Comparison of ENCODE assay signal across 17 cellular contexts in genomic region chr4:150087007-150087406, GRCh38. TPM values are rescaled to one million over a fixed set of nuclear protein-coding genes. Genes with fewer than 3 reads are reported as not detected.
DNase-seq lines count a peak whose midpoint lies in the region; ATAC-seq, FAIRE-seq and TF ChIP-seq lines count a peak whose summit lies in the region.
"Had no signal": no experiment of that assay in that cellular context is flagged by ENCODE, and none has a peak within 500 bp of the region (broad histone marks: within the 10 kb centered on the region; RNA-seq: fewer than 3 reads in every experiment).

No MANE protein-coding gene starts in this region.

- no peak overlapping the region for H3K27ac ChIP-seq in prostate gland
- H3K27ac ChIP-seq: C4-2B had no signal

- WGBS in prostate gland: 50% methylated on average over 4 of the region's 4 CpGs

- intact Hi-C loops in prostate gland (cut with DNase I): no loop called here

- no peaks in the 10 kb centered on the region for H3K4me1 ChIP-seq in prostate gland (replicated peaks)

- TF ChIP-seq RAD21 in Ishikawa (IDR thresholded peaks at IDR 0.05; ENCODE audit: low read depth): no peak

- TF ChIP-seq EP300 in Ishikawa (IDR thresholded peaks at IDR 0.05; ENCODE audit: borderline replicate concordance): no peak

- H3K9me3 ChIP-seq in prostate gland: no peaks in the 10 kb centered on the region
- H3K9me3 ChIP-seq: BE2C had no signal

- no peak for ATAC-seq in HG03571 (IDR thresholded peaks at IDR 0.05; ENCODE audit: unreplicated experiment)

- no peak for TF ChIP-seq POLR2A in prostate gland (IDR thresholded peaks at IDR 0.05)

- no peak overlapping the region for H3K4me3 ChIP-seq in prostate gland

- no peaks in the 10 kb centered on the region for H3K36me3 ChIP-seq in prostate gland
- H3K36me3 ChIP-seq: BE2C had no signal

- FAIRE-seq in colon (lab: Jason Lieb, UNC): peak; percentile 45
- FAIRE-seq: G401.6, GM12891 had no signal

- H3K27me3 ChIP-seq in prostate gland (replicated peaks; ENCODE audit: insufficient read depth): no peaks in the 10 kb centered on the region
- H3K27me3 ChIP-seq: BE2C had no signal

- DNase-seq in left kidney (ENCODE audit: low read depth, low spot score) (peak; percentile 32), renal cortical epithelial cell (ENCODE audit: low read depth) (peak; percentile 11), prostate gland (ENCODE audit: low spot score) (no peak), mesenteric fat pad (ENCODE audit: low spot score) (no peak)
- DNase-seq: 8988T; BE2C; CD4-positive, alpha-beta memory T cell; DMS79; EL; GOT3; H9 had no signal

- TF ChIP-seq CTCF in prostate gland (IDR thresholded peaks at IDR 0.05): no peak

TF ChIP-seq in Ishikawa, 13 proteins besides CTCF, POLR2A, EP300 and RAD21:
- TF ChIP-seq TEAD4 (IDR thresholded peaks at IDR 0.05) (peak; percentile 28; the same call in 1 of the 2 replicates), FOXM1 (IDR thresholded peaks at IDR 0.05; ENCODE audit: borderline replicate concordance, low read depth) (no peak)

RNA-seq across cellular contexts. Expression of gene DCLK2, which starts 8.8 kb away (rescaled TPM):
- total RNA-seq in renal cortical epithelial cell (2.7 and 6.4 TPM in 2 replicates), prostate gland (10 to 100 TPM in 1 of 2 donors, 1 to 10 TPM in 1; 3.3 to 18.6 TPM), mesenteric fat pad (4.3 TPM)
- total RNA-seq: CD4-positive, alpha-beta memory T cell had no signal

Comparison
In these comparisons a context has a peak if more than half of its experiments do, and no peak if none do; other contexts are left out.
1. DNase-seq: peak in left kidney (single experiment) and renal cortical epithelial cell (single experiment); none in prostate gland (single experiment) and mesenteric fat pad (single experiment).